In the genomic region with DNA sequence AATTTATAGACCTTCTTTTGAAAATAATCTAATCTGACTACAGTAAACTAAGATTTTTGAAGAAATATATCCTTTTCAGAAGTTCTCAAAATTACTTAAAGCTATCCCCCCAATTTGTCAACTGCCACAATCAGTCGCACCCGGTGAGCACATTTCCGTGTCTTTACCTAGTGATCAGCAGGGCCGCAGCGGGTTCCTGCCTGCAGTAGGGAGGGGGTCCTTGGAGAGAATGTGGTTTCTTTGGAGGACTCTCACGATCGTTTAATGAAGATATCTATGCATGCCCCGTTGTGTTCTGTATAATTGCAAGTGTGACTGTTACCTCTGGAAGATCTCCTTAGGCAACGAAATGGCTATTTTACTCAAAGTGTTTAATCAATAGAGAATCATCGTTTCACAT, we compare ENCODE assay signal across 18 cellular contexts.
DNase-seq lines count a peak whose midpoint lies in the region; ATAC-seq and TF ChIP-seq lines count a peak whose summit lies in the region.
"Had no signal": no experiment of that assay in that cellular context is flagged by ENCODE, and none has a peak within 500 bp of the region (broad histone marks: within the 10 kb centered on the region; RNA-seq: fewer than 3 reads in every experiment).

No MANE protein-coding gene starts in this region.

- CTCF ChIA-PET in WTC11 (lab: Charles Lee), result no interaction called here

- TF ChIP-seq CTCF in GM23338 (conservative IDR thresholded peaks at IDR 0.05; ENCODE audit: low read depth in 2 of 2) (no peak), WTC11 (IDR thresholded peaks at IDR 0.05) (no peak), endodermal cell (conservative IDR thresholded peaks at IDR 0.05) (no peak), MM.1S (IDR thresholded peaks at IDR 0.05; ENCODE audit: low read length) (no peak), left lung (IDR thresholded peaks at IDR 0.05) (no peak)

- peaks cover 3% of the 10 kb centered on the region; the same call in 1 of the 3 replicates for H3K9me3 Mint-ChIP-seq in GM23338
- H3K9me3 Mint-ChIP-seq in WTC11, result no peaks in the 10 kb centered on the region; the same call in 1 of the 2 replicates
- peaks cover under 1% of the 10 kb centered on the region for H3K9me3 Mint-ChIP-seq in endodermal cell
- H3K9me3 Mint-ChIP-seq: CD8-positive, alpha-beta T cell had no signal

- H3K4me1 Mint-ChIP-seq in GM23338 (peaks cover 29% of the 10 kb centered on the region), WTC11 (peaks cover 27% of the 10 kb centered on the region), endodermal cell (peaks cover 18% of the 10 kb centered on the region)
- H3K4me1 Mint-ChIP-seq: B cell; CD4-positive, CD25-positive, alpha-beta regulatory T cell had no signal

- H3K4me1 ChIP-seq in GM23338 (ENCODE audit: insufficient read depth) (peaks cover 9% of the 10 kb centered on the region; the same call in 1 of the 2 replicates), endodermal cell (ENCODE audit: control insufficient read depth, insufficient read depth, low read length) (no peaks in the 10 kb centered on the region), MM.1S (ENCODE audit: low read length) (no peaks in the 10 kb centered on the region), left lung (no peaks in the 10 kb centered on the region)

- H3K4me3 ChIP-seq in GM23338, result no peak overlapping the region
- no peak overlapping the region for H3K4me3 ChIP-seq in endodermal cell (ENCODE audit: low read length)
- no peak overlapping the region for H3K4me3 ChIP-seq in MM.1S (ENCODE audit: low read length)
- H3K4me3 ChIP-seq in left lung, result no peak overlapping the region
- H3K4me3 ChIP-seq: BLaER1, GM23248 had no signal

- DNase-seq in GM23338 (ENCODE audit: low spot score) (peak; percentile 21), WTC11 (ENCODE audit: low spot score) (no peak), endodermal cell (peak; percentile 67), islet precursor cell (peak; percentile 22), MM.1S (no peak), A172 (ENCODE audit: low spot score) (no peak), left lung (no peak)
- DNase-seq: 8988T; Caco-2; CD4-positive, CD25-positive, alpha-beta regulatory T cell; CD8-positive, alpha-beta T cell; DMS153; DND-41; GM23248; HCEC 1CT had no signal

- intact Hi-C loops in left lung (cut with DNase I), result no loop called here

- no peaks in the 10 kb centered on the region for H3K9me3 ChIP-seq in endodermal cell (ENCODE audit: control insufficient read depth, low read length)
- H3K9me3 ChIP-seq in MM.1S (replicated peaks; ENCODE audit: insufficient read depth, low read length), result no peaks in the 10 kb centered on the region
- H3K9me3 ChIP-seq in left lung, result no peaks in the 10 kb centered on the region
- H3K9me3 ChIP-seq: BLaER1, Caco-2 had no signal

- 56 to 58% methylated on average over 4 to 10 of the region's 10 CpGs for WGBS in endodermal cell (ENCODE audit: insufficient coverage in 1 of 2, insufficient read length in 1 of 2), 2 experiments

- peaks cover 6% of the 10 kb centered on the region for H3K27me3 Mint-ChIP-seq in GM23338 (ENCODE audit: insufficient read depth, low read depth, poor library complexity)
- H3K27me3 Mint-ChIP-seq in WTC11 (ENCODE audit: low read depth), result no peaks in the 10 kb centered on the region
- H3K27me3 Mint-ChIP-seq in endodermal cell (ENCODE audit: insufficient read depth), result peaks cover 19% of the 10 kb centered on the region

- H3K79me2 ChIP-seq in GM23338 (replicated peaks; ENCODE audit: insufficient read depth) (no peaks in the 10 kb centered on the region), MM.1S (ENCODE audit: low read length) (no peaks in the 10 kb centered on the region)

- H3K9ac ChIP-seq in endodermal cell (ENCODE audit: extremely low read depth, low read length, poor library complexity, severe bottlenecking) (no peak overlapping the region), MM.1S (ENCODE audit: low read length) (no peak overlapping the region)
- H3K9ac ChIP-seq: BLaER1, GM23248 had no signal

- no peaks in the 10 kb centered on the region for H4K20me1 ChIP-seq in GM23338 (replicated peaks; ENCODE audit: insufficient read depth)
- H4K20me1 ChIP-seq in MM.1S (ENCODE audit: insufficient read depth, low read length), result no peaks in the 10 kb centered on the region
- H4K20me1 ChIP-seq: BLaER1 had no signal

- no peaks in the 10 kb centered on the region for H3F3A ChIP-seq in GM23338 (replicated peaks; ENCODE audit: low read depth)
- no peaks in the 10 kb centered on the region for H3F3A ChIP-seq in MM.1S (ENCODE audit: insufficient read depth, low read length)

- H3K4me3 Mint-ChIP-seq in GM23338, result no peak overlapping the region
- H3K4me3 Mint-ChIP-seq in WTC11, result no peak overlapping the region
- H3K4me3 Mint-ChIP-seq in endodermal cell, result no peak overlapping the region
- H3K4me3 Mint-ChIP-seq: B cell; CD4-positive, CD25-positive, alpha-beta regulatory T cell; CD8-positive, alpha-beta T cell had no signal

- H3K36me3 Mint-ChIP-seq in GM23338 (ENCODE audit: low read depth) (0 out of 3 replicates have a peak, but pooled peaks cover 3% of the 10 kb centered on the region), WTC11 (no peaks in the 10 kb centered on the region), endodermal cell (ENCODE audit: low read depth) (peaks cover 4% of the 10 kb centered on the region)
- H3K36me3 Mint-ChIP-seq: CD4-positive, CD25-positive, alpha-beta regulatory T cell; CD8-positive, alpha-beta T cell had no signal

- ATAC-seq in GM23338, result peak; percentile 46
- ATAC-seq in WTC11, result peak; percentile 60
- no peak for ATAC-seq in left lung
- ATAC-seq: CD8-positive, alpha-beta T cell had no signal

- H3K27me3 ChIP-seq in GM23338 (ENCODE audit: insufficient read depth) (no peaks in the 10 kb centered on the region), endodermal cell (ENCODE audit: control insufficient read depth, insufficient read depth, low read length, poor library complexity, severe bottlenecking) (no peaks in the 10 kb centered on the region), MM.1S (replicated peaks; ENCODE audit: insufficient read depth, low read length) (no peaks in the 10 kb centered on the region), left lung (no peaks in the 10 kb centered on the region)
- H3K27me3 ChIP-seq: BLaER1 had no signal

- H3K36me3 ChIP-seq in GM23338 (ENCODE audit: insufficient read depth) (no peaks in the 10 kb centered on the region), endodermal cell (ENCODE audit: control insufficient read depth, insufficient read depth, low read length) (no peaks in the 10 kb centered on the region), MM.1S (replicated peaks; ENCODE audit: insufficient read depth, low read length) (no peaks in the 10 kb centered on the region), left lung (no peaks in the 10 kb centered on the region)
- H3K36me3 ChIP-seq: BLaER1 had no signal

- no peak overlapping the region for H3K4me2 ChIP-seq in GM23338
- H3K4me2 ChIP-seq in MM.1S (ENCODE audit: low read depth, low read length), result no peak overlapping the region
- H3K4me2 ChIP-seq: BLaER1 had no signal

- H3K9me2 ChIP-seq in GM23338 (ENCODE audit: insufficient read depth), result peaks cover 6% of the 10 kb centered on the region; the same call in 1 of the 2 replicates
- no peaks in the 10 kb centered on the region for H3K9me2 ChIP-seq in MM.1S (replicated peaks; ENCODE audit: insufficient read depth, low read length)

- H2AFZ ChIP-seq in GM23338, result no peak overlapping the region
- no peak overlapping the region for H2AFZ ChIP-seq in MM.1S (ENCODE audit: low read length)
- H2AFZ ChIP-seq: GM23248 had no signal

- H3K27ac Mint-ChIP-seq in GM23338, result no peak overlapping the region
- H3K27ac Mint-ChIP-seq in WTC11, result no peak overlapping the region
- no peak overlapping the region for H3K27ac Mint-ChIP-seq in endodermal cell
- H3K27ac Mint-ChIP-seq: B cell; CD4-positive, CD25-positive, alpha-beta regulatory T cell; CD8-positive, alpha-beta T cell had no signal

- H3K27ac ChIP-seq in GM23338 (ENCODE audit: low read depth), result no peak overlapping the region
- no peak overlapping the region for H3K27ac ChIP-seq in endodermal cell (ENCODE audit: low read depth, low read length)
- no peak overlapping the region for H3K27ac ChIP-seq in MM.1S (ENCODE audit: low read length)
- H3K27ac ChIP-seq in left lung, result no peak overlapping the region
- H3K27ac ChIP-seq: BLaER1, C4-2B, GM23248 had no signal

- POLR2A ChIA-PET in WTC11 (lab: Charles Lee), result no interaction called here

TF ChIP-seq in WTC11, 78 proteins besides CTCF, POLR2A, EP300 and RAD21:
- TF ChIP-seq, protein P1, sequence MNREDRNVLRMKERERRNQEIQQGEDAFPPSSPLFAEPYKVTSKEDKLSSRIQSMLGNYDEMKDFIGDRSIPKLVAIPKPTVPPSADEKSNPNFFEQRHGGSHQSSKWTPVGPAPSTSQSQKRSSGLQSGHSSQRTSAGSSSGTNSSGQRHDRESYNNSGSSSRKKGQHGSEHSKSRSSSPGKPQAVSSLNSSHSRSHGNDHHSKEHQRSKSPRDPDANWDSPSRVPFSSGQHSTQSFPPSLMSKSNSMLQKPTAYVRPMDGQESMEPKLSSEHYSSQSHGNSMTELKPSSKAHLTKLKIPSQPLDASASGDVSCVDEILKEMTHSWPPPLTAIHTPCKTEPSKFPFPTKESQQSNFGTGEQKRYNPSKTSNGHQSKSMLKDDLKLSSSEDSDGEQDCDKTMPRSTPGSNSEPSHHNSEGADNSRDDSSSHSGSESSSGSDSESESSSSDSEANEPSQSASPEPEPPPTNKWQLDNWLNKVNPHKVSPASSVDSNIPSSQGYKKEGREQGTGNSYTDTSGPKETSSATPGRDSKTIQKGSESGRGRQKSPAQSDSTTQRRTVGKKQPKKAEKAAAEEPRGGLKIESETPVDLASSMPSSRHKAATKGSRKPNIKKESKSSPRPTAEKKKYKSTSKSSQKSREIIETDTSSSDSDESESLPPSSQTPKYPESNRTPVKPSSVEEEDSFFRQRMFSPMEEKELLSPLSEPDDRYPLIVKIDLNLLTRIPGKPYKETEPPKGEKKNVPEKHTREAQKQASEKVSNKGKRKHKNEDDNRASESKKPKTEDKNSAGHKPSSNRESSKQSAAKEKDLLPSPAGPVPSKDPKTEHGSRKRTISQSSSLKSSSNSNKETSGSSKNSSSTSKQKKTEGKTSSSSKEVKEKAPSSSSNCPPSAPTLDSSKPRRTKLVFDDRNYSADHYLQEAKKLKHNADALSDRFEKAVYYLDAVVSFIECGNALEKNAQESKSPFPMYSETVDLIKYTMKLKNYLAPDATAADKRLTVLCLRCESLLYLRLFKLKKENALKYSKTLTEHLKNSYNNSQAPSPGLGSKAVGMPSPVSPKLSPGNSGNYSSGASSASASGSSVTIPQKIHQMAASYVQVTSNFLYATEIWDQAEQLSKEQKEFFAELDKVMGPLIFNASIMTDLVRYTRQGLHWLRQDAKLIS (CRISPR knock-in tag; IDR thresholded peaks at IDR 0.05; ENCODE audit: borderline replicate concordance), result no peak
- no peak for TF ChIP-seq ZNF396 (CRISPR knock-in tag; IDR thresholded peaks at IDR 0.05; ENCODE audit: borderline replicate concordance)
- peak; percentile 49; the same call in 1 of the 2 replicates for TF ChIP-seq ZNF423 (CRISPR knock-in tag; IDR thresholded peaks at IDR 0.05)

Comparison
In these comparisons a context has a peak if more than half of its experiments do, and no peak if none do; other contexts are left out.
1. DNase-seq: peak in GM23338 (single experiment), endodermal cell (single experiment) and islet precursor cell (single experiment); none in WTC11 (single experiment), MM.1S (single experiment), A172 (single experiment) and left lung (0 of 2).